In the genomic region with DNA sequence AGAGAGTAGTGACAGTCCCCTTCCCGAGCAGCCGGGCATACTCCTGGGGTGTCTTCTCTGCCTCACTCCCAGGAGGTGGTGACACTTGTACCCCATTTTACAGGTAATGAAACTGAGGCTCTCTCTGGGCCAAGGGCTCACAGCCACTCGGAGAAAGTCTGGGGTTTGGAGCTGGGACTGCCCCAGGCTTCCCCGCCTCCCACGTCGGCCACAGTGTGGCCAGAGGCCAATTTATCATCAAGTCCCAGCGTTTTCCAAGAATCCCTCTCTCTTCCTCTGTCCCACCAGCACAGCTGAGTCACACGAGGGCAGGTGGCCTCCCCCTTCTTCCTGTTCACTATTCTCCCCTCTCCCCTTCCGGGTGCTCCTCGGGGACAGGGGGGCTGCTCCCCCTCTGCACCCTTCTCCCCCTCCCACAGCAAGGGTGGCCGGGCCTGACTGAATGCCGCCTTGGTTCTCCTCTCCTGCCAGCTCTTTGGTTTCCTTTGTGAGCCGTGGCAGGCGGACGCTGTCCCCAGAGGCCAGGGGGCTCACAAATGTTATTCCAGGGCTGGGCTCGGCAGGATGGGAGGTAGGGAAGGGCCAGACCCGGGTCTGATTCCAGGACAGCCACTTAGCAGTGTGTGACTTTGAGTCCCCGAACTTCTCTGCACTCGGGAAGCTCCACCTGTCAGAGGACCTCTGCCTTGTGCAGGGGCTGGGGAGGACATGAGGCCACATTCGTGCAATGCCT, we compare ENCODE assay signal across 8 cellular contexts. TPM values are rescaled to one million over a fixed set of nuclear protein-coding genes. Genes with fewer than 3 reads are reported as not detected.
DNase-seq lines count a peak whose midpoint lies in the region; ATAC-seq and TF ChIP-seq lines count a peak whose summit lies in the region.

No MANE protein-coding gene starts in this region.

- no peaks in the 10 kb centered on the region for H3K36me3 Mint-ChIP-seq in activated CD8-positive, alpha-beta memory T cell treated with anti-CD3 and anti-CD28 coated beads, Interleukin-2, amount 10 ng/mL, durations not matched to agents 7 days and 5 days
- H3K36me3 Mint-ChIP-seq in activated CD8-positive, alpha-beta T cell treated with anti-CD3 and anti-CD28 coated beads for 36 hours (ENCODE audit: low read depth) = no peaks in the 10 kb centered on the region

- no peak for TF ChIP-seq CTCF in activated CD8-positive, alpha-beta T cell treated with anti-CD3 and anti-CD28 coated beads for 36 hours (IDR thresholded peaks at IDR 0.05)

- intact Hi-C loops in activated CD8-positive, alpha-beta T cell treated with anti-CD3 and anti-CD28 coated beads for 36 hours (cut with micrococcal nuclease) = loop anchor here (5.0 kb wide), 1 partner anchor 50 kb away; no protein-coding TSS in a partner anchor

- H3K4me3 Mint-ChIP-seq in activated CD8-positive, alpha-beta memory T cell treated with anti-CD3 and anti-CD28 coated beads, Interleukin-2, amount 10 ng/mL, durations not matched to agents 7 days and 5 days = peak overlapping the region; percentile 22
- H3K4me3 Mint-ChIP-seq in activated CD8-positive, alpha-beta T cell treated with anti-CD3 and anti-CD28 coated beads for 36 hours = peak overlapping the region; percentile 37

- H3K27me3 Mint-ChIP-seq in activated CD8-positive, alpha-beta memory T cell treated with anti-CD3 and anti-CD28 coated beads, Interleukin-2, amount 10 ng/mL, durations not matched to agents 7 days and 5 days = peaks cover 14% of the 10 kb centered on the region
- peaks cover 3% of the 10 kb centered on the region for H3K27me3 Mint-ChIP-seq in activated CD8-positive, alpha-beta T cell treated with anti-CD3 and anti-CD28 coated beads for 36 hours

- no peak for DNase-seq in activated CD8-positive, alpha-beta memory T cell treated with anti-CD3 and anti-CD28 coated beads, Interleukin-2, amount 10 ng/mL, durations not matched to agents 7 days and 5 days
- no peak for DNase-seq in activated CD8-positive, alpha-beta memory T cell treated with anti-CD3 and anti-CD28 coated beads, Interleukin-2, amount 50 U/mL, for 4 hours
- DNase-seq in activated CD8-positive, alpha-beta T cell treated with anti-CD3 and anti-CD28 coated beads for 36 hours = peak; percentile 53
- DNase-seq in glomerular visceral epithelial cell (ENCODE audit: extremely low spot score) = peak; percentile 79
- peak; percentile 49 for DNase-seq in retina
- no peak for DNase-seq in iPS-NIHi11 (ENCODE audit: low spot score)

- H3K9me3 Mint-ChIP-seq in activated CD8-positive, alpha-beta memory T cell treated with anti-CD3 and anti-CD28 coated beads, Interleukin-2, amount 10 ng/mL, durations not matched to agents 7 days and 5 days (ENCODE audit: low read depth) = no peaks in the 10 kb centered on the region
- H3K9me3 Mint-ChIP-seq in activated CD8-positive, alpha-beta T cell treated with anti-CD3 and anti-CD28 coated beads for 36 hours = peaks cover 3% of the 10 kb centered on the region

- no peak overlapping the region for H3K27ac Mint-ChIP-seq in activated CD8-positive, alpha-beta memory T cell treated with anti-CD3 and anti-CD28 coated beads, Interleukin-2, amount 10 ng/mL, durations not matched to agents 7 days and 5 days
- no peak overlapping the region for H3K27ac Mint-ChIP-seq in activated CD8-positive, alpha-beta T cell treated with anti-CD3 and anti-CD28 coated beads for 36 hours

- POLR2A ChIA-PET in activated CD8-positive, alpha-beta T cell treated with anti-CD3 and anti-CD28 coated beads for 36 hours (lab: Charles Lee) = no interaction called here

- ATAC-seq in activated CD8-positive, alpha-beta memory T cell treated with anti-CD3 and anti-CD28 coated beads, Interleukin-2, amount 10 ng/mL, durations not matched to agents 7 days and 5 days = peak; percentile 37
- ATAC-seq in activated CD8-positive, alpha-beta T cell treated with anti-CD3 and anti-CD28 coated beads for 36 hours = peak; percentile 59
- ATAC-seq in HG02642 (IDR thresholded peaks at IDR 0.05; ENCODE audit: poor library complexity, unreplicated experiment) (no peak), HG02623 (IDR thresholded peaks at IDR 0.05; ENCODE audit: unreplicated experiment) (no peak)

- peaks cover 25% of the 10 kb centered on the region for H3K4me1 Mint-ChIP-seq in activated CD8-positive, alpha-beta memory T cell treated with anti-CD3 and anti-CD28 coated beads, Interleukin-2, amount 10 ng/mL, durations not matched to agents 7 days and 5 days
- H3K4me1 Mint-ChIP-seq in activated CD8-positive, alpha-beta T cell treated with anti-CD3 and anti-CD28 coated beads for 36 hours (ENCODE audit: low read depth) = peaks cover 20% of the 10 kb centered on the region

- CTCF ChIA-PET in activated CD8-positive, alpha-beta memory T cell treated with anti-CD3 and anti-CD28 coated beads, Interleukin-2, amount 10 ng/mL, durations not matched to agents 7 days and 5 days (lab: Charles Lee) = interaction anchor here (1.8 kb wide), 1 partner anchor 100 kb away, joined by 8 read pairs; no protein-coding TSS in a partner anchor
- CTCF ChIA-PET in activated CD8-positive, alpha-beta T cell treated with anti-CD3 and anti-CD28 coated beads for 36 hours (lab: Charles Lee) = interaction anchor here (1.1 to 1.2 kb wide), 2 partner anchors 10 to 31 kb away, joined by 3 read pairs; no protein-coding TSS in a partner anchor

RNA-seq across cellular contexts. Expression of a gene that starts 17.7 kb away (rescaled TPM):
- 1 to 10 TPM; 1.9 to 4.6 TPM for total RNA-seq in activated CD8-positive, alpha-beta memory T cell treated with anti-CD3 and anti-CD28 coated beads, Interleukin-2, amount 10 ng/mL, durations not matched to agents 7 days and 5 days
- 1 to 10 TPM; 1.3 to 1.4 TPM for total RNA-seq in activated CD8-positive, alpha-beta T cell treated with anti-CD3 and anti-CD28 coated beads for 36 hours

RNA-seq across cellular contexts. Expression of a gene that starts 52.7 kb away (rescaled TPM):
- 10 to 100 TPM; 70.5 to 76.8 TPM for total RNA-seq in activated CD8-positive, alpha-beta memory T cell treated with anti-CD3 and anti-CD28 coated beads, Interleukin-2, amount 10 ng/mL, durations not matched to agents 7 days and 5 days
- total RNA-seq in activated CD8-positive, alpha-beta T cell treated with anti-CD3 and anti-CD28 coated beads for 36 hours = 10 to 100 TPM; 90.7 to 91.8 TPM

Comparison
In these comparisons a context has a peak if more than half of its experiments do, and no peak if none do; other contexts are left out.
1. ATAC-seq: peak in activated CD8-positive, alpha-beta memory T cell treated with anti-CD3 and anti-CD28 coated beads, Interleukin-2, amount 10 ng/mL, durations not matched to agents 7 days and 5 days (single experiment) and activated CD8-positive, alpha-beta T cell treated with anti-CD3 and anti-CD28 coated beads for 36 hours (single experiment); none in HG02642 (single experiment) and HG02623 (single experiment).
2. DNase-seq: peak in activated CD8-positive, alpha-beta T cell treated with anti-CD3 and anti-CD28 coated beads for 36 hours (single experiment), glomerular visceral epithelial cell (single experiment) and retina (single experiment); none in activated CD8-positive, alpha-beta memory T cell treated with anti-CD3 and anti-CD28 coated beads, Interleukin-2, amount 10 ng/mL, durations not matched to agents 7 days and 5 days (single experiment), activated CD8-positive, alpha-beta memory T cell treated with anti-CD3 and anti-CD28 coated beads, Interleukin-2, amount 50 U/mL, for 4 hours (single experiment) and iPS-NIHi11 (single experiment).